9 cellular contexts compared by ENCODE assay signal in the genomic region with DNA sequence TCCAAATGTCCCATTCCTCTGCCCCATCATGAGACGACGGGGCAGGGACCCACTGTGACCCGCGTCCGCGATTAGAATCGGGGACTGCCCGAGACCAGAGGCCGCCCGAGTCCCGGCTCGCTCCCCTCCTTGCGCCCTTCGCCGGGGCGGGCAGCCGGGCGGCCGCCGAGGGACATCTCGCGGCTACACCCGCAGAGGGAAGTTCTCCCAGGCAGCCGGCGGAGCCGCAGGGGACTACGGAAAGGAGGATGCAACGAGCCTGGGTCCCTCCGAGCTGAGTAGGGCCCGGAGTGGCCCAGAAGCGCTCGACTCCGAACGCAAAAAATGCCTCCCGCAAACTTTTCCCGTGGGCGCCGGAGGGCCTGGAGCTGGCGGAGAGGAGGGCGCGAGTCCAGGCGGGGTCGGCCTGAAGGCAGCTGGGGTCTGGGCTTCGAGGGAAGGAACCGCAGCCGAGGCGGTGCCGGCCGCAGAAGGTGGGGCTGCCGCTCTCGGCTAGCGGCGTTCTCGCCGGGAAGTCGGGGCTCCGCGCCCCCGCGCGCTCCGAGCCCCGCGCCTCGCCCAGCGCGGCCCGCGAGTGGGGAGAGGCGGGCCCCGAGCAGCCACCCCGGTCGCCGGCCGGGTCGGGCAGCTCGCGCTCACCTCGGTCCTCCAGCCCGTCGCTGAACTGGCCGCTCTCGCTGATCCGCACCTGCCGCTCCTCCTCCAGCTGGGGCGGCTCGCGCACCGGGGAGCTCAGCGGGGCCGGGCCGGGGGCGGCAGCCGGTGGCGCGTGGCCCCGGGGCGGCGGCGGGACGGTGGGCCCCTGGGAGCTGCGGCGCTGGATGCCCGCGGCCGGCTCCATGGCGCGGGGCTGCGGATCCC. TPM values are rescaled to one million over a fixed set of nuclear protein-coding genes. Genes with fewer than 3 reads are reported as not detected.
A peak's percentile ranks its signal among the peaks of the same experiment; 100 is the strongest.
DNase-seq lines count a peak whose midpoint lies in the region; ATAC-seq and TF ChIP-seq lines count a peak whose summit lies in the region.
"Had no signal": no experiment of that assay in that cellular context is flagged by ENCODE, and none has a peak within 500 bp of the region (broad histone marks: within the 10 kb centered on the region; RNA-seq: fewer than 3 reads in every experiment).

No MANE protein-coding gene starts in this region.

- H3K36me3 ChIP-seq in gastroesophageal sphincter (no peaks in the 10 kb centered on the region), parathyroid adenoma (ENCODE audit: control insufficient read depth, insufficient read depth, low read length) (no peaks in the 10 kb centered on the region)
- H3K36me3 ChIP-seq: neutrophil had no signal

- peaks cover 0 to 23% (median 9%) of the 10 kb centered on the region in 3 donors for H3K4me1 ChIP-seq in gastroesophageal sphincter
- no peaks in the 10 kb centered on the region for H3K4me1 ChIP-seq in parathyroid adenoma

- TF ChIP-seq CTCF in activated B cell treated with CpG ODN at 0.5 μM for 24 hours (IDR thresholded peaks at IDR 0.05): no peak
- TF ChIP-seq CTCF in gastroesophageal sphincter (IDR thresholded peaks at IDR 0.05): no peak
- no peak for TF ChIP-seq CTCF in parathyroid adenoma (IDR thresholded peaks at IDR 0.05)

- peak overlapping the region; percentile 85 for H3K4me3 Mint-ChIP-seq in activated B cell treated with CpG ODN at 0.5 μM for 24 hours

- peaks cover 21% of the 10 kb centered on the region for H3K27me3 Mint-ChIP-seq in activated B cell treated with CpG ODN at 0.5 μM for 24 hours

- no peak overlapping the region for H3K27ac Mint-ChIP-seq in activated B cell treated with CpG ODN at 0.5 μM for 24 hours

- WGBS in gastroesophageal sphincter (ENCODE audit: low coverage in 1 of 2), 2 donors: no CpG with 5 or more reads among the region's 109 CpGs

- H3K27me3 ChIP-seq in gastroesophageal sphincter (peaks cover 92% of the 10 kb centered on the region), parathyroid adenoma (ENCODE audit: control insufficient read depth, insufficient read depth, low read length) (no peaks in the 10 kb centered on the region)

- intact Hi-C loops in activated B cell treated with CpG ODN at 0.5 μM for 24 hours (cut with micrococcal nuclease): loop anchor here (1.0 to 5.0 kb wide), 2 partner anchors 22 to 179 kb away; no protein-coding TSS in a partner anchor

- CTCF ChIA-PET in activated B cell treated with CpG ODN at 0.5 μM for 24 hours (lab: Charles Lee): interaction anchor here (1.5 to 1.8 kb wide), 2 partner anchors 18 to 64 kb away, joined by 3 to 4 read pairs; no protein-coding TSS in a partner anchor

- no peak for TF ChIP-seq EP300 in gastroesophageal sphincter (IDR thresholded peaks at IDR 0.05)

- H2AFZ ChIP-seq in parathyroid adenoma: peak overlapping the region; percentile 87

- peaks cover 30% of the 10 kb centered on the region for H3K4me1 Mint-ChIP-seq in activated B cell treated with CpG ODN at 0.5 μM for 24 hours

- H3K9ac ChIP-seq in parathyroid adenoma: no peak overlapping the region

- peak overlapping the region; percentile 75 for H3K4me2 ChIP-seq in parathyroid adenoma (ENCODE audit: low read length)

- H3K79me2 ChIP-seq in parathyroid adenoma: no peaks in the 10 kb centered on the region

- peak; percentile 31 for DNase-seq in NCI-H1092 treated with DMSO at 0.1 percent for 48 hours (lab: John Stamatoyannopoulos, UW)
- no peak for DNase-seq in NCI-H1092 (lab: John Stamatoyannopoulos, UW)
- peak; percentile 48 for DNase-seq in activated B cell treated with CpG ODN at 0.5 μM for 24 hours
- DNase-seq in medulla oblongata (ENCODE audit: extremely low spot score): no peak

- H3K27ac ChIP-seq in gastroesophageal sphincter: no peak overlapping the region
- H3K27ac ChIP-seq in parathyroid adenoma: no peak overlapping the region
- H3K27ac ChIP-seq: neutrophil had no signal

- H3K9me3 ChIP-seq in gastroesophageal sphincter (no peaks in the 10 kb centered on the region), parathyroid adenoma (ENCODE audit: control insufficient read depth, low read length) (no peaks in the 10 kb centered on the region)
- H3K9me3 ChIP-seq: neutrophil had no signal

- no peaks in the 10 kb centered on the region for H3K36me3 Mint-ChIP-seq in activated B cell treated with CpG ODN at 0.5 μM for 24 hours (ENCODE audit: low read depth)

- no peak for TF ChIP-seq POLR2A in gastroesophageal sphincter (IDR thresholded peaks at IDR 0.05)

- H3K4me3 ChIP-seq in gastroesophageal sphincter (peak overlapping the region; percentile 5 to 51), parathyroid adenoma (ENCODE audit: low read depth, low read length) (peak overlapping the region; percentile 42)

- POLR2A ChIA-PET in activated B cell treated with CpG ODN at 0.5 μM for 24 hours (lab: Charles Lee): interaction anchor here (0.8 to 3.8 kb wide), 4 partner anchors 20 to 47 kb away, joined by 3 to 33 read pairs (median 3); no protein-coding TSS in a partner anchor

- ATAC-seq in HG02610 (IDR thresholded peaks at IDR 0.05; ENCODE audit: unreplicated experiment) (peak; percentile 27), activated B cell treated with CpG ODN at 0.5 μM for 24 hours (ENCODE audit: low read depth) (peak; percentile 47), gastroesophageal sphincter (no peak), HG03175 (IDR thresholded peaks at IDR 0.05; ENCODE audit: unreplicated experiment) (no peak)

- no peaks in the 10 kb centered on the region for H3K9me3 Mint-ChIP-seq in activated B cell treated with CpG ODN at 0.5 μM for 24 hours

RNA-seq across cellular contexts. Expression of a gene that starts 0.5 kb away (rescaled TPM):
- total RNA-seq in activated B cell treated with CpG ODN at 0.5 μM for 24 hours: 4.4 and 6.0 TPM in 2 replicates
- 1 to 10 TPM in 1 of 4 donors, under 1 TPM in 3; 0.27 to 2.5 (median 0.60) TPM for total RNA-seq in gastroesophageal sphincter

Comparison
In these comparisons a context has a peak if more than half of its experiments do, and no peak if none do; other contexts are left out.
1. DNase-seq: peak in NCI-H1092 treated with DMSO at 0.1 percent for 48 hours (single experiment) and activated B cell treated with CpG ODN at 0.5 μM for 24 hours (single experiment); none in NCI-H1092 (single experiment) and medulla oblongata (single experiment).
2. ATAC-seq: peak in HG02610 (single experiment) and activated B cell treated with CpG ODN at 0.5 μM for 24 hours (single experiment); none in gastroesophageal sphincter (single experiment) and HG03175 (single experiment).